Comparison of ENCODE assay signal across 8 cellular contexts in the genomic region with DNA sequence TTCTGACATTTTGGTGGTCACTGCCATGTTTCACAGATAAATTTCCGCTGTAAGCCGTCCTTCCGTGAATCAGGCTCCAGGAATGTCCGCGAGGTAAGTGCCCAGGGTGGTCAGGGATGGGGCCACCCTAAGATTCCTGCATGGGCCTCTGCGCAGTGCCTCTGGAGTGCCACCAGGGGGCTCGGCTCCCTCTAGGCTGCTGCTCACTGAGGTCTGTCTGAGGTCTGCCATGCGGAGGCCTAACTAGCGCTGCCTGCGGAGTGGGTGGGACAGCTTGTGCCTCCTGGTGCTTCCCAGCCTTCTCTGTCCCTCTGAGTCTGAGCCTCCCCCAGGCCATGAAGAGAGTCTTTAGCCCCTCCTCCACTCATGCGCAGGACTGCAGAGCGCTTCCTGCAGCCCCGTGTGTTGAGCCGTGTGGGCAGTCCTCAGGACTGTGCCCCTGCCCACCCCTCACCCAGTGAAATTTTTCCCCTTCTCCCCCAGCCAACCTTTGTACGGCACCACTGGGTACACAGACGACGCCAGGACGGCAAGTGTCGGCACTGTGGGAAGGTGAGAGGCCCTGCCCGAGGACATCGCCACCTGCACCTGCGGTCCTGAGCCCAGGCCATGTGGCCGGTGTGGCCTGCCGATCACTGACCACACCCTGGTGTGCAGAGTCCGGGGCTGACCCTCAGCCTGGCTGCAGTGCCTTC. TPM values are rescaled to one million over a fixed set of nuclear protein-coding genes. Genes with fewer than 3 reads are reported as not detected.
A peak's percentile ranks its signal among the peaks of the same experiment; 100 is the strongest.
DNase-seq lines count a peak whose midpoint lies in the region; ATAC-seq and TF ChIP-seq lines count a peak whose summit lies in the region.

No MANE protein-coding gene starts in this region.

- peak; percentile 97 for DNase-seq in ELF-1 (ENCODE audit: low read depth, low spot score)
- peak; percentile 76 for DNase-seq in HCEC 1CT
- DNase-seq in NCI-H2171 treated with DMSO at 0.1 percent for 48 hours (lab: John Stamatoyannopoulos, UW), result peak; percentile 62
- DNase-seq in activated CD4-positive, alpha-beta memory T cell treated with anti-CD3 and anti-CD28 coated beads for 36 hours, result peak; percentile 68
- DNase-seq in epithelial cell of proximal tubule (ENCODE audit: low read depth), result no peak
- peak; percentile 76 for DNase-seq in neural crest cell (ENCODE audit: low read depth, low spot score)
- no peak for DNase-seq in NOMO-1 treated with dmso at 0.1 percent for 144 hours (lab: John Stamatoyannopoulos, UW; ENCODE audit: unreplicated experiment)

- no peaks in the 10 kb centered on the region for H3K9me3 Mint-ChIP-seq in activated CD4-positive, alpha-beta memory T cell treated with anti-CD3 and anti-CD28 coated beads for 36 hours
- H3K9me3 Mint-ChIP-seq in neural crest cell, result no peaks in the 10 kb centered on the region

- no peak for ATAC-seq in GM21786 (IDR thresholded peaks at IDR 0.05; ENCODE audit: unreplicated experiment)

- TF ChIP-seq CTCF in epithelial cell of proximal tubule (conservative IDR thresholded peaks at IDR 0.05; ENCODE audit: low read depth, low read length), result peak; percentile 90
- peak; percentile 81 for TF ChIP-seq CTCF in neural crest cell (conservative IDR thresholded peaks at IDR 0.05)

- intact Hi-C loops in activated CD4-positive, alpha-beta memory T cell treated with anti-CD3 and anti-CD28 coated beads for 36 hours (cut with micrococcal nuclease), result loop anchor here (5.0 kb wide), 1 partner anchor 168 kb away; no protein-coding TSS in a partner anchor

- no peak overlapping the region for H3K4me3 ChIP-seq in epithelial cell of proximal tubule (ENCODE audit: low read depth, low read length)

- POLR2A ChIA-PET in activated CD4-positive, alpha-beta memory T cell treated with anti-CD3 and anti-CD28 coated beads for 36 hours (lab: Charles Lee), result no interaction called here

- CTCF ChIA-PET in activated CD4-positive, alpha-beta memory T cell treated with anti-CD3 and anti-CD28 coated beads for 36 hours (lab: Charles Lee), result interaction anchor here (0.6 to 17.2 kb wide), 10 partner anchors 9 to 178 kb away, joined by 3 to 346 read pairs (median 4); partner anchors contain the start of gene DGKZ

- H3K4me1 Mint-ChIP-seq in activated CD4-positive, alpha-beta memory T cell treated with anti-CD3 and anti-CD28 coated beads for 36 hours (ENCODE audit: low read depth), result peaks cover 23% of the 10 kb centered on the region
- H3K4me1 Mint-ChIP-seq in neural crest cell, result peaks cover 27% of the 10 kb centered on the region

- H3K27ac Mint-ChIP-seq in activated CD4-positive, alpha-beta memory T cell treated with anti-CD3 and anti-CD28 coated beads for 36 hours, result no peak overlapping the region
- no peak overlapping the region for H3K27ac Mint-ChIP-seq in neural crest cell (ENCODE audit: unreplicated experiment)

- peaks cover 17% of the 10 kb centered on the region for H3K36me3 Mint-ChIP-seq in activated CD4-positive, alpha-beta memory T cell treated with anti-CD3 and anti-CD28 coated beads for 36 hours
- H3K36me3 Mint-ChIP-seq in neural crest cell (ENCODE audit: low read depth), result no peaks in the 10 kb centered on the region

- no peak overlapping the region for H3K4me3 Mint-ChIP-seq in activated CD4-positive, alpha-beta memory T cell treated with anti-CD3 and anti-CD28 coated beads for 36 hours
- H3K4me3 Mint-ChIP-seq in neural crest cell, result peak overlapping the region; percentile 67

- H3K27me3 Mint-ChIP-seq in activated CD4-positive, alpha-beta memory T cell treated with anti-CD3 and anti-CD28 coated beads for 36 hours, result no peaks in the 10 kb centered on the region
- H3K27me3 Mint-ChIP-seq in neural crest cell (ENCODE audit: low read depth), result no peaks in the 10 kb centered on the region

RNA-seq across cellular contexts. Expression of gene MDK, which starts 11.9 kb away (rescaled TPM):
- 1 to 10 TPM; 5.9 to 7.0 TPM for total RNA-seq in activated CD4-positive, alpha-beta memory T cell treated with anti-CD3 and anti-CD28 coated beads for 36 hours
- total RNA-seq in epithelial cell of proximal tubule (345 and 604 TPM in 2 replicates), neural crest cell (781 and 821 TPM in 2 replicates)

RNA-seq across cellular contexts. Expression of gene CHRM4, which starts 22.0 kb away (rescaled TPM):
- total RNA-seq in activated CD4-positive, alpha-beta memory T cell treated with anti-CD3 and anti-CD28 coated beads for 36 hours, result not detected
- total RNA-seq in epithelial cell of proximal tubule (not detected in 2 replicates), neural crest cell (0.37 and 0.39 TPM in 2 replicates)

RNA-seq across cellular contexts. Expression of gene DGKZ, which starts 22.3 kb away (rescaled TPM):
- 10 to 100 TPM; 85.3 to 88.7 TPM for total RNA-seq in activated CD4-positive, alpha-beta memory T cell treated with anti-CD3 and anti-CD28 coated beads for 36 hours
- total RNA-seq in epithelial cell of proximal tubule (41.1 and 82.2 TPM in 2 replicates), neural crest cell (54.4 and 60.1 TPM in 2 replicates)

Comparison
In these comparisons a context has a peak if more than half of its experiments do, and no peak if none do; other contexts are left out.
1. DNase-seq: peak in ELF-1 (single experiment), HCEC 1CT (single experiment), NCI-H2171 treated with DMSO at 0.1 percent for 48 hours (single experiment), activated CD4-positive, alpha-beta memory T cell treated with anti-CD3 and anti-CD28 coated beads for 36 hours (single experiment) and neural crest cell (single experiment); none in epithelial cell of proximal tubule (single experiment) and NOMO-1 treated with dmso at 0.1 percent for 144 hours (single experiment).
2. RNA of gene MDK, which starts 11.9 kb away (total RNA-seq): 781 to 821 TPM in neural crest cell and 345 to 604 TPM in epithelial cell of proximal tubule; 5.9 to 7.0 TPM in activated CD4-positive, alpha-beta memory T cell treated with anti-CD3 and anti-CD28 coated beads for 36 hours; every median in the first group is over 10 times any median in the second.